In the genomic region with DNA sequence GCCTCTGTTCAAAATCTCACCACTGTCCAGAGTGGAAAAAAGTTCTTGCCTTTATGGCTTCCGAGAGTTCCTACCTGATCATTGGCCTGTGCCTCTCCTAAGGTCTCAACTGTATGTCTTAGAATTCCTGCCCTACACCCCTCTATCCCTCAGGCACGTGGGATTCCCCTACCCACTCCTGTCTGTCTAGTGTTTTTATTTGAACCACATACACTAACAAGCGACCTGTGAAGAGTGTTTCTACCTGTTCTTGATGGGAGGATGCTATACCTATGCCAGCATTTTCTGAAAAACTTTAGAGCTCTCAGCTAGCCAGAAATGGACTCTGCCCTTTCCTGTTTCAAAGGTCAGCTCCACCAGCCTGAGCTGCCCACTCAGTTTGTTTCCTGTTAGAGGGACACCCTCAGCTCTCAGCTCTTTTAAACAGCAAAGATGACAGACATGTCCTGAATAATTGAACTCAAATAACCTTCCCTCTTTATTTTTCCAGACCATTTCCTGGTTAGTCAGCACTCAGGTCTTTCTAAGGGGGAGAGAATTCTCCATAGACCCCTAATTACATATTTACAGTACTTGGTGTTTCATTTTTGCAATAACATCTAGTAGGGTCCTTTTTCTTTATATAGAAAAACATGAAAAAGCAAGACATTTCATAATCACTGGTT, we compare ENCODE assay signal across 13 cellular contexts.
DNase-seq lines count a peak whose midpoint lies in the region; ATAC-seq and TF ChIP-seq lines count a peak whose summit lies in the region.
"Had no signal": no experiment of that assay in that cellular context is flagged by ENCODE, and none has a peak within 500 bp of the region (broad histone marks: within the 10 kb centered on the region; RNA-seq: fewer than 3 reads in every experiment).

No MANE protein-coding gene starts in this region.

- H3K9me3 Mint-ChIP-seq in endothelial cell (ENCODE audit: unreplicated experiment) = no peaks in the 10 kb centered on the region

- intact Hi-C loops in Right ventricle myocardium inferior (cut with DNase I) = no loop called here

- peaks cover 31% of the 10 kb centered on the region for H3K4me1 Mint-ChIP-seq in endothelial cell (ENCODE audit: unreplicated experiment)

- H3K27ac Mint-ChIP-seq in endothelial cell (ENCODE audit: unreplicated experiment) = peak overlapping the region; percentile 76

- H3K9me3 ChIP-seq in cardiac muscle cell (ENCODE audit: low read depth) (no peaks in the 10 kb centered on the region), mucosa of stomach (ENCODE audit: control insufficient read depth, low read length) (no peaks in the 10 kb centered on the region)

- TF ChIP-seq CTCF in cardiac muscle cell (IDR thresholded peaks at IDR 0.05; ENCODE audit: low read depth, low read length) (no peak), endothelial cell (IDR thresholded peaks at IDR 0.05; ENCODE audit: unreplicated experiment) (no peak)

- no peak overlapping the region for H3K4me3 Mint-ChIP-seq in endothelial cell (ENCODE audit: unreplicated experiment)

- H3K9ac ChIP-seq in mucosa of stomach (ENCODE audit: low read length) = peak overlapping the region; percentile 19

- peaks cover 3% of the 10 kb centered on the region for H3K36me3 Mint-ChIP-seq in endothelial cell (ENCODE audit: low read depth, unreplicated experiment)

- no peak overlapping the region for H3K4me3 ChIP-seq in cardiac muscle cell
- no peak overlapping the region for H3K4me3 ChIP-seq in mucosa of stomach (ENCODE audit: low read length)

- H3K36me3 ChIP-seq in cardiac muscle cell (no peaks in the 10 kb centered on the region), mucosa of stomach (ENCODE audit: control insufficient read depth, insufficient read depth, low read length) (no peaks in the 10 kb centered on the region)

- H3K27me3 ChIP-seq in cardiac muscle cell (no peaks in the 10 kb centered on the region), mucosa of stomach (ENCODE audit: control insufficient read depth, insufficient read depth, low read length) (no peaks in the 10 kb centered on the region)

- H3K27ac ChIP-seq in cardiac muscle cell = peak overlapping the region; percentile 62

- H3K4me1 ChIP-seq in cardiac muscle cell (ENCODE audit: low read depth) (peaks cover 13% of the 10 kb centered on the region), mucosa of stomach (ENCODE audit: control insufficient read depth, insufficient read depth, low read length) (peaks cover 41% of the 10 kb centered on the region)

- ATAC-seq in Right ventricle myocardium inferior = no peak

- peaks cover 4% of the 10 kb centered on the region for H3K27me3 Mint-ChIP-seq in endothelial cell (ENCODE audit: unreplicated experiment)

- no peak for DNase-seq in cardiac muscle cell (ENCODE audit: low read depth in 1 of 2, low spot score in 1 of 2)
- DNase-seq in Right ventricle myocardium inferior (ENCODE audit: missing footprints) = no peak
- DNase-seq in endothelial cell (ENCODE audit: low spot score) = no peak
- no peak for DNase-seq in amygdala (lab: John Stamatoyannopoulos, UW)
- no peak for DNase-seq in NCI-H1105 (lab: John Stamatoyannopoulos, UW)
- DNase-seq in SK-N-DZ (ENCODE audit: low spot score) = no peak
- DNase-seq in D341Med (ENCODE audit: low spot score) = no peak
- DNase-seq: activated CD4-positive, CD25-positive, alpha-beta regulatory T cell; activated gamma-delta T cell; effector memory CD4-positive, alpha-beta T cell; NCI-H1694 treated with DMSO at 0.1 percent for 48 hours; RPMI8226 had no signal
